ENCODE assay signal across 8 cellular contexts in genomic region chr9:71001780-71002386, GRCh38.
DNase-seq lines count a peak whose midpoint lies in the region; ATAC-seq and TF ChIP-seq lines count a peak whose summit lies in the region.

No MANE protein-coding gene starts in this region.

- in situ Hi-C loops in GM13977 (cut with MboI; ENCODE audit: low pct_unique_long_range_greater_than_20kb, low sequenced_read_pairs, unreplicated experiment), result loop anchor here (25.0 kb wide), 1 partner anchor 365 kb away; no protein-coding TSS in a partner anchor

- no peak overlapping the region for H3K4me2 ChIP-seq in KMS-11

- POLR2A ChIA-PET in A673 (lab: Charles Lee; ENCODE audit: low non-redundant PET), result no interaction called here

- no peaks in the 10 kb centered on the region for H3K79me2 ChIP-seq in KMS-11 (ENCODE audit: insufficient read depth, low read depth)

- no peak for DNase-seq in A673 (ENCODE audit: low spot score)
- DNase-seq in GM13977 (ENCODE audit: low spot score), result peak; percentile 15
- peak; percentile 52 for DNase-seq in astrocyte of the hippocampus (ENCODE audit: low read depth, low spot score)
- no peak for DNase-seq in lower lobe of right lung
- no peak for DNase-seq in activated CD4-positive, CD25-positive, alpha-beta regulatory T cell treated with anti-CD3 and anti-CD28 coated beads, Interleukin-2, amount 50 U/mL, for 72 hours
- no peak for DNase-seq in activated T-cell treated with anti-CD3 and anti-CD28 coated beads, Interleukin-2, amount 50 U/mL, for 48 hours

- ATAC-seq in lower lobe of right lung (peak in 1 of 2 donors; percentile 83), HG03571 (IDR thresholded peaks at IDR 0.05; ENCODE audit: unreplicated experiment) (no peak)

- TF ChIP-seq CTCF in A673 (conservative IDR thresholded peaks at IDR 0.05; ENCODE audit: low read depth, low read length), result peak; percentile 54
- TF ChIP-seq CTCF in GM13977 (IDR thresholded peaks at IDR 0.05; ENCODE audit: extremely low read depth, insufficient read depth, missing control alignments), result peak; percentile 59
- TF ChIP-seq CTCF in KMS-11 (conservative IDR thresholded peaks at IDR 0.05; ENCODE audit: low read depth, low read length), result peak; percentile 61
- peak; percentile 53 for TF ChIP-seq CTCF in lower lobe of right lung (IDR thresholded peaks at IDR 0.05)

- H3K27me3 ChIP-seq in A673 (replicated peaks; ENCODE audit: insufficient read depth, low read depth, low read length, poor library complexity) (no peaks in the 10 kb centered on the region), KMS-11 (ENCODE audit: insufficient read depth, low read depth) (no peaks in the 10 kb centered on the region), lower lobe of right lung (ENCODE audit: low read depth) (no peaks in the 10 kb centered on the region)

- H3K36me3 ChIP-seq in A673 (ENCODE audit: insufficient read depth, low read length, poor library complexity, severe bottlenecking) (no peaks in the 10 kb centered on the region), KMS-11 (ENCODE audit: insufficient read depth) (no peaks in the 10 kb centered on the region), lower lobe of right lung (no peaks in the 10 kb centered on the region)

- BruUV-seq in A673 (replicated peaks; lab: Mats Ljungman, UMichigan), result no TSS peak

- H3K9ac ChIP-seq in KMS-11, result no peak overlapping the region

- H2AFZ ChIP-seq in KMS-11 (ENCODE audit: low read depth), result no peak overlapping the region

- H3K4me3 ChIP-seq in A673 (ENCODE audit: low read depth, low read length, poor library complexity, severe bottlenecking) (no peak overlapping the region), KMS-11 (IDR thresholded peaks at IDR 0.05; ENCODE audit: insufficient read depth, low read depth, low read length) (no peak overlapping the region), lower lobe of right lung (no peak overlapping the region)

- no peaks in the 10 kb centered on the region for H4K20me1 ChIP-seq in KMS-11 (ENCODE audit: insufficient read depth)

- H3K27ac ChIP-seq in A673 (ENCODE audit: low read depth, low read length, poor library complexity, severe bottlenecking) (no peak overlapping the region), KMS-11 (no peak overlapping the region), lower lobe of right lung (no peak overlapping the region)

- H3K4me1 ChIP-seq in A673 (ENCODE audit: insufficient read depth, low read length, poor library complexity, severe bottlenecking) (no peaks in the 10 kb centered on the region), KMS-11 (ENCODE audit: low read depth, poor library complexity, severe bottlenecking) (no peaks in the 10 kb centered on the region), lower lobe of right lung (no peaks in the 10 kb centered on the region)

- H3K9me3 ChIP-seq in A673 (ENCODE audit: low read depth, low read length, poor library complexity, severe bottlenecking) (no peaks in the 10 kb centered on the region), lower lobe of right lung (peaks cover 16% of the 10 kb centered on the region)

- CTCF ChIA-PET in A673 (lab: Charles Lee), result no interaction called here

- intact Hi-C loops in A673 (cut with micrococcal nuclease; ENCODE audit: unreplicated experiment) (loop anchor here (2.0 kb wide), 1 partner anchor 361 kb away; no protein-coding TSS in a partner anchor), lower lobe of right lung (cut with DNase I) (no loop called here)

Comparison
In these comparisons a context has a peak if more than half of its experiments do, and no peak if none do; other contexts are left out.
1. DNase-seq: peak in GM13977 (single experiment) and astrocyte of the hippocampus (single experiment); none in A673 (single experiment), lower lobe of right lung (single experiment), activated CD4-positive, CD25-positive, alpha-beta regulatory T cell treated with anti-CD3 and anti-CD28 coated beads, Interleukin-2, amount 50 U/mL, for 72 hours (single experiment) and activated T-cell treated with anti-CD3 and anti-CD28 coated beads, Interleukin-2, amount 50 U/mL, for 48 hours (0 of 2).
2. Peak in every context shown above with its lines, with median percentiles within 50 percentile points of each other: CTCF ChIP-seq.